Comparison of ENCODE assay signal across 8 cellular contexts in genomic region chr19:48363810-48364563, GRCh38. TPM values are rescaled to one million over a fixed set of nuclear protein-coding genes. Genes with fewer than 3 reads are reported as not detected.
DNase-seq lines count a peak whose midpoint lies in the region; ATAC-seq and TF ChIP-seq lines count a peak whose summit lies in the region.

SYNGR4 (plus strand) TSS chr19:48364367; CDS start chr19:48365843, 1,476 bp downstream.
TMEM143 (minus strand) TSS chr19:48363940; CDS start chr19:48363920, 20 bp downstream.

- H3K4me3 Mint-ChIP-seq in activated naive CD8-positive, alpha-beta T cell treated with anti-CD3 and anti-CD28 coated beads, Interleukin-2, amount 50 U/mL, for 24 hours: peak within 1 kb of the TSS; percentile 86
- peak within 1 kb of the TSS; percentile 82 for H3K4me3 Mint-ChIP-seq in osteocyte (ENCODE audit: unreplicated experiment)

- no peaks in the 10 kb centered on the region for H3K79me2 ChIP-seq in SU-DHL-6 (ENCODE audit: insufficient read depth, low read length)

- peak within 1 kb of the TSS; percentile 86 for H3K4me2 ChIP-seq in SU-DHL-6 (ENCODE audit: low read depth, low read length, poor library complexity, severe bottlenecking)

- H3K27me3 Mint-ChIP-seq in activated naive CD8-positive, alpha-beta T cell treated with anti-CD3 and anti-CD28 coated beads, Interleukin-2, amount 50 U/mL, for 24 hours: peaks cover 4% of the 10 kb centered on the region
- H3K27me3 Mint-ChIP-seq in osteocyte (ENCODE audit: unreplicated experiment): no peaks in the 10 kb centered on the region

- no peaks in the 10 kb centered on the region for H3K9me2 ChIP-seq in SU-DHL-6 (replicated peaks; ENCODE audit: insufficient read depth, low read length)

- H3K27ac Mint-ChIP-seq in activated naive CD8-positive, alpha-beta T cell treated with anti-CD3 and anti-CD28 coated beads, Interleukin-2, amount 50 U/mL, for 24 hours: peak within 1 kb of the TSS; percentile 99
- H3K27ac Mint-ChIP-seq in osteocyte (ENCODE audit: unreplicated experiment): peak within 1 kb of the TSS; percentile 93

- peaks cover 3% of the 10 kb centered on the region for H3K4me1 ChIP-seq in thymus (ENCODE audit: control insufficient read depth, insufficient read depth, low read length)

- intact Hi-C loops in Right ventricle myocardium inferior (cut with DNase I): loop anchor here (5.0 kb wide), 1 partner anchor 37 kb away; the partner anchor contains the start of gene EMP3

- H3K27me3 ChIP-seq in SU-DHL-6 (ENCODE audit: low read length) (no peaks in the 10 kb centered on the region), thymus (ENCODE audit: control insufficient read depth, insufficient read depth) (no peaks in the 10 kb centered on the region)

- H3K27ac ChIP-seq in SU-DHL-6 (ENCODE audit: low read depth, low read length): peak within 1 kb of the TSS; percentile 81
- H3K27ac ChIP-seq in thymus (ENCODE audit: low read depth): peak within 1 kb of the TSS; percentile 90

- no peaks in the 10 kb centered on the region for H4K20me1 ChIP-seq in SU-DHL-6 (ENCODE audit: low read depth, low read length)

- peaks cover 6% of the 10 kb centered on the region for H3K36me3 Mint-ChIP-seq in activated naive CD8-positive, alpha-beta T cell treated with anti-CD3 and anti-CD28 coated beads, Interleukin-2, amount 50 U/mL, for 24 hours (ENCODE audit: low read depth)
- no peaks in the 10 kb centered on the region for H3K36me3 Mint-ChIP-seq in osteocyte (ENCODE audit: unreplicated experiment)

- TF ChIP-seq CTCF in GM12875 (IDR thresholded peaks at IDR 0.05; ENCODE audit: borderline replicate concordance, insufficient read depth, low read depth, low read length): no peak
- TF ChIP-seq CTCF in SU-DHL-6 (IDR thresholded peaks at IDR 0.05; ENCODE audit: insufficient read depth, low read length, poor library complexity, severe bottlenecking): no peak
- TF ChIP-seq CTCF in osteocyte (IDR thresholded peaks at IDR 0.05): no peak

- H3K9ac ChIP-seq in SU-DHL-6 (ENCODE audit: low read length): peak within 1 kb of the TSS; percentile 88

- H3K9me3 Mint-ChIP-seq in activated naive CD8-positive, alpha-beta T cell treated with anti-CD3 and anti-CD28 coated beads, Interleukin-2, amount 50 U/mL, for 24 hours: no peaks in the 10 kb centered on the region
- H3K9me3 Mint-ChIP-seq in osteocyte (ENCODE audit: unreplicated experiment): no peaks in the 10 kb centered on the region

- peak; percentile 99 to 100 (median 100) for DNase-seq in NCI-H1417 (lab: John Stamatoyannopoulos, UW)
- peak; percentile 97 for DNase-seq in activated naive CD8-positive, alpha-beta T cell treated with anti-CD3 and anti-CD28 coated beads, Interleukin-2, amount 50 U/mL, for 24 hours
- peak; percentile 99 for DNase-seq in Right ventricle myocardium inferior (ENCODE audit: missing footprints)
- DNase-seq in osteocyte (ENCODE audit: extremely low spot score, unreplicated experiment): peak; percentile 100

- H3K4me1 Mint-ChIP-seq in activated naive CD8-positive, alpha-beta T cell treated with anti-CD3 and anti-CD28 coated beads, Interleukin-2, amount 50 U/mL, for 24 hours: peaks cover 20% of the 10 kb centered on the region
- H3K4me1 Mint-ChIP-seq in osteocyte (ENCODE audit: unreplicated experiment): peaks cover 11% of the 10 kb centered on the region

- peak; percentile 78 for ATAC-seq in HG02763 (IDR thresholded peaks at IDR 0.05; ENCODE audit: unreplicated experiment)
- ATAC-seq in activated naive CD8-positive, alpha-beta T cell treated with anti-CD3 and anti-CD28 coated beads, Interleukin-2, amount 50 U/mL, for 24 hours: peak; percentile 90
- ATAC-seq in Right ventricle myocardium inferior: peak; percentile 96

- H2AFZ ChIP-seq in SU-DHL-6 (ENCODE audit: low read depth, low read length, severe bottlenecking): peak within 1 kb of the TSS; percentile 62

- H3F3A ChIP-seq in SU-DHL-6 (ENCODE audit: insufficient read depth): peaks cover 4% of the 10 kb centered on the region; the same call in 1 of the 2 replicates

- H3K4me3 ChIP-seq in GM12875 (ENCODE audit: low read depth, low read length): peak within 1 kb of the TSS; percentile 65
- H3K4me3 ChIP-seq in SU-DHL-6 (ENCODE audit: insufficient read depth, low read length, poor library complexity, severe bottlenecking): peak within 1 kb of the TSS; percentile 68
- H3K4me3 ChIP-seq in thymus (ENCODE audit: low read length): peak within 1 kb of the TSS; percentile 70

- WGBS in thymus: under 1% methylated on average over 57 of the region's 57 CpGs

- H3K36me3 ChIP-seq in SU-DHL-6 (ENCODE audit: low read length): no peaks in the 10 kb centered on the region
- H3K36me3 ChIP-seq in thymus (ENCODE audit: control insufficient read depth, insufficient read depth): peaks cover 10% of the 10 kb centered on the region

- H3K9me3 ChIP-seq in SU-DHL-6 (ENCODE audit: insufficient read depth, low read length) (no peaks in the 10 kb centered on the region), thymus (ENCODE audit: control insufficient read depth) (no peaks in the 10 kb centered on the region)

RNA-seq across cellular contexts. Expression of gene SYNGR4, which starts in this region (rescaled TPM):
- not detected for total RNA-seq in Right ventricle myocardium inferior
- total RNA-seq in osteocyte: not detected in 2 replicates
- 0.11 TPM for polyA plus RNA-seq in thymus

RNA-seq across cellular contexts. Expression of gene TMEM143, which starts in this region (rescaled TPM):
- total RNA-seq in Right ventricle myocardium inferior: 106 TPM
- 9.1 and 12.3 TPM in 2 replicates for total RNA-seq in osteocyte
- polyA plus RNA-seq in thymus: 10.3 TPM

Comparison
In these comparisons a context has a peak if more than half of its experiments do, and no peak if none do; other contexts are left out.
1. Peak in every context shown above with its lines: DNase-seq, ATAC-seq, H3K4me3 ChIP-seq and H3K27ac ChIP-seq.